In genomic region chr16:1771864-1772361, GRCh38 we compare ENCODE assay signal across 1 cellular context.
A peak's percentile ranks its signal among the peaks of the same experiment; 100 is the strongest.
TF ChIP-seq lines count a peak whose summit lies in the region.

No MANE protein-coding gene starts in this region.

TF ChIP-seq in HEK293, 187 proteins besides CTCF, POLR2A, EP300 and RAD21 (continued from another document and continues in another):
- TF ChIP-seq, protein P1, sequence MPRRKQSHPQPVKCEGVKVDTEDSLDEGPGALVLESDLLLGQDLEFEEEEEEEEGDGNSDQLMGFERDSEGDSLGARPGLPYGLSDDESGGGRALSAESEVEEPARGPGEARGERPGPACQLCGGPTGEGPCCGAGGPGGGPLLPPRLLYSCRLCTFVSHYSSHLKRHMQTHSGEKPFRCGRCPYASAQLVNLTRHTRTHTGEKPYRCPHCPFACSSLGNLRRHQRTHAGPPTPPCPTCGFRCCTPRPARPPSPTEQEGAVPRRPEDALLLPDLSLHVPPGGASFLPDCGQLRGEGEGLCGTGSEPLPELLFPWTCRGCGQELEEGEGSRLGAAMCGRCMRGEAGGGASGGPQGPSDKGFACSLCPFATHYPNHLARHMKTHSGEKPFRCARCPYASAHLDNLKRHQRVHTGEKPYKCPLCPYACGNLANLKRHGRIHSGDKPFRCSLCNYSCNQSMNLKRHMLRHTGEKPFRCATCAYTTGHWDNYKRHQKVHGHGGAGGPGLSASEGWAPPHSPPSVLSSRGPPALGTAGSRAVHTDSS (tag by site-specific recombination; IDR thresholded peaks at IDR 0.05), result no peak
- TF ChIP-seq, protein P2, sequence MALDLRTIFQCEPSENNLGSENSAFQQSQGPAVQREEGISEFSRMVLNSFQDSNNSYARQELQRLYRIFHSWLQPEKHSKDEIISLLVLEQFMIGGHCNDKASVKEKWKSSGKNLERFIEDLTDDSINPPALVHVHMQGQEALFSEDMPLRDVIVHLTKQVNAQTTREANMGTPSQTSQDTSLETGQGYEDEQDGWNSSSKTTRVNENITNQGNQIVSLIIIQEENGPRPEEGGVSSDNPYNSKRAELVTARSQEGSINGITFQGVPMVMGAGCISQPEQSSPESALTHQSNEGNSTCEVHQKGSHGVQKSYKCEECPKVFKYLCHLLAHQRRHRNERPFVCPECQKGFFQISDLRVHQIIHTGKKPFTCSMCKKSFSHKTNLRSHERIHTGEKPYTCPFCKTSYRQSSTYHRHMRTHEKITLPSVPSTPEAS (tag by site-specific recombination; IDR thresholded peaks at IDR 0.05), result no peak
- TF ChIP-seq, protein P3, sequence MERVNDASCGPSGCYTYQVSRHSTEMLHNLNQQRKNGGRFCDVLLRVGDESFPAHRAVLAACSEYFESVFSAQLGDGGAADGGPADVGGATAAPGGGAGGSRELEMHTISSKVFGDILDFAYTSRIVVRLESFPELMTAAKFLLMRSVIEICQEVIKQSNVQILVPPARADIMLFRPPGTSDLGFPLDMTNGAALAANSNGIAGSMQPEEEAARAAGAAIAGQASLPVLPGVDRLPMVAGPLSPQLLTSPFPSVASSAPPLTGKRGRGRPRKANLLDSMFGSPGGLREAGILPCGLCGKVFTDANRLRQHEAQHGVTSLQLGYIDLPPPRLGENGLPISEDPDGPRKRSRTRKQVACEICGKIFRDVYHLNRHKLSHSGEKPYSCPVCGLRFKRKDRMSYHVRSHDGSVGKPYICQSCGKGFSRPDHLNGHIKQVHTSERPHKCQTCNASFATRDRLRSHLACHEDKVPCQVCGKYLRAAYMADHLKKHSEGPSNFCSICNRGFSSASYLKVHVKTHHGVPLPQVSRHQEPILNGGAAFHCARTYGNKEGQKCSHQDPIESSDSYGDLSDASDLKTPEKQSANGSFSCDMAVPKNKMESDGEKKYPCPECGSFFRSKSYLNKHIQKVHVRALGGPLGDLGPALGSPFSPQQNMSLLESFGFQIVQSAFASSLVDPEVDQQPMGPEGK (tag by site-specific recombination; IDR thresholded peaks at IDR 0.05), result peak; percentile 82
- 0 out of 2 replicates have a peak, but pooled peaks have one; percentile 13 for TF ChIP-seq ZNF629 (tag by site-specific recombination; IDR thresholded peaks at IDR 0.05)
- no peak for TF ChIP-seq ZNF138 (tag by site-specific recombination; IDR thresholded peaks at IDR 0.05; ENCODE audit: borderline replicate concordance)
- TF ChIP-seq PRDM10 (tag by site-specific recombination; IDR thresholded peaks at IDR 0.05), result 0 out of 2 replicates have a peak, but pooled peaks have one; percentile 3
- no peak for TF ChIP-seq ZNF521 (tag by site-specific recombination; IDR thresholded peaks at IDR 0.05)
- TF ChIP-seq ZNF571 (tag by site-specific recombination; IDR thresholded peaks at IDR 0.05), result no peak
- TF ChIP-seq ZNF548 (tag by site-specific recombination; IDR thresholded peaks at IDR 0.05), result no peak
- no peak for TF ChIP-seq HOXC10 (CRISPR knock-in tag; IDR thresholded peaks at IDR 0.05)
- no peak for TF ChIP-seq ZNF132 (tag by site-specific recombination; IDR thresholded peaks at IDR 0.05; ENCODE audit: borderline replicate concordance)
- 0 out of 2 replicates have a peak, but pooled peaks have one; percentile 13 for TF ChIP-seq ZBTB20 (tag by site-specific recombination; IDR thresholded peaks at IDR 0.05)
- no peak for TF ChIP-seq ZNF274 (IDR thresholded peaks at IDR 0.05; ENCODE audit: low read length)
- TF ChIP-seq ZNF274 (tag by site-specific recombination; IDR thresholded peaks at IDR 0.05; ENCODE audit: borderline replicate concordance), result no peak
- no peak for TF ChIP-seq KLF9 (tag by site-specific recombination; IDR thresholded peaks at IDR 0.05; ENCODE audit: low read depth)
- TF ChIP-seq ZNF830 (tag by site-specific recombination; IDR thresholded peaks at IDR 0.05; ENCODE audit: low read depth), result no peak
- TF ChIP-seq ZNF792 (tag by site-specific recombination; IDR thresholded peaks at IDR 0.05), result no peak
- no peak for TF ChIP-seq ZNF133 (tag by site-specific recombination; IDR thresholded peaks at IDR 0.05)
- TF ChIP-seq, protein P4, sequence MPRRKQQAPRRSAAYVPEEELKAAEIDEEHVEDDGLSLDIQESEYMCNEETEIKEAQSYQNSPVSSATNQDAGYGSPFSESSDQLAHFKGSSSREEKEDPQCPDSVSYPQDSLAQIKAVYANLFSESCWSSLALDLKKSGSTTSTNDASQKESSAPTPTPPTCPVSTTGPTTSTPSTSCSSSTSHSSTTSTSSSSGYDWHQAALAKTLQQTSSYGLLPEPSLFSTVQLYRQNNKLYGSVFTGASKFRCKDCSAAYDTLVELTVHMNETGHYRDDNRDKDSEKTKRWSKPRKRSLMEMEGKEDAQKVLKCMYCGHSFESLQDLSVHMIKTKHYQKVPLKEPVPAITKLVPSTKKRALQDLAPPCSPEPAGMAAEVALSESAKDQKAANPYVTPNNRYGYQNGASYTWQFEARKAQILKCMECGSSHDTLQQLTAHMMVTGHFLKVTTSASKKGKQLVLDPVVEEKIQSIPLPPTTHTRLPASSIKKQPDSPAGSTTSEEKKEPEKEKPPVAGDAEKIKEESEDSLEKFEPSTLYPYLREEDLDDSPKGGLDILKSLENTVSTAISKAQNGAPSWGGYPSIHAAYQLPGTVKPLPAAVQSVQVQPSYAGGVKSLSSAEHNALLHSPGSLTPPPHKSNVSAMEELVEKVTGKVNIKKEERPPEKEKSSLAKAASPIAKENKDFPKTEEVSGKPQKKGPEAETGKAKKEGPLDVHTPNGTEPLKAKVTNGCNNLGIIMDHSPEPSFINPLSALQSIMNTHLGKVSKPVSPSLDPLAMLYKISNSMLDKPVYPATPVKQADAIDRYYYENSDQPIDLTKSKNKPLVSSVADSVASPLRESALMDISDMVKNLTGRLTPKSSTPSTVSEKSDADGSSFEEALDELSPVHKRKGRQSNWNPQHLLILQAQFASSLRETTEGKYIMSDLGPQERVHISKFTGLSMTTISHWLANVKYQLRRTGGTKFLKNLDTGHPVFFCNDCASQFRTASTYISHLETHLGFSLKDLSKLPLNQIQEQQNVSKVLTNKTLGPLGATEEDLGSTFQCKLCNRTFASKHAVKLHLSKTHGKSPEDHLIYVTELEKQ (tag by site-specific recombination; IDR thresholded peaks at IDR 0.05; ENCODE audit: borderline replicate concordance), result no peak
- TF ChIP-seq GLIS2 (tag by site-specific recombination; IDR thresholded peaks at IDR 0.05), result 0 out of 2 replicates have a peak, but pooled peaks have one; percentile 7
- TF ChIP-seq ZNF449 (tag by site-specific recombination; IDR thresholded peaks at IDR 0.05), result no peak
- no peak for TF ChIP-seq ZNF140 (tag by site-specific recombination; IDR thresholded peaks at IDR 0.05)
- TF ChIP-seq BCL11A (tag by site-specific recombination; IDR thresholded peaks at IDR 0.05; ENCODE audit: low read depth), result no peak
- TF ChIP-seq MYNN (tag by site-specific recombination; IDR thresholded peaks at IDR 0.05; ENCODE audit: borderline replicate concordance), result no peak
- TF ChIP-seq ZNF416 (tag by site-specific recombination; IDR thresholded peaks at IDR 0.05), result no peak
- no peak for TF ChIP-seq ZBTB1 (tag by site-specific recombination; IDR thresholded peaks at IDR 0.05)
- TF ChIP-seq ZNF214 (tag by site-specific recombination; IDR thresholded peaks at IDR 0.05; ENCODE audit: borderline replicate concordance), result no peak
- no peak for TF ChIP-seq KLF1 (tag by site-specific recombination; IDR thresholded peaks at IDR 0.05)
- no peak for TF ChIP-seq ZNF221 (tag by site-specific recombination; IDR thresholded peaks at IDR 0.05; ENCODE audit: borderline replicate concordance)
- TF ChIP-seq PRDM2 (tag by site-specific recombination; IDR thresholded peaks at IDR 0.05; ENCODE audit: borderline replicate concordance), result no peak
- TF ChIP-seq ZFP3 (tag by site-specific recombination; IDR thresholded peaks at IDR 0.05; ENCODE audit: low read depth), result no peak
- no peak for TF ChIP-seq ZNF596 (tag by site-specific recombination; IDR thresholded peaks at IDR 0.05)
- TF ChIP-seq SCRT1 (tag by site-specific recombination; IDR thresholded peaks at IDR 0.05; ENCODE audit: borderline replicate concordance), result 0 out of 2 replicates have a peak, but pooled peaks have one; percentile 13
- no peak for TF ChIP-seq OSR2 (tag by site-specific recombination; IDR thresholded peaks at IDR 0.05)
- TF ChIP-seq, protein P5, sequence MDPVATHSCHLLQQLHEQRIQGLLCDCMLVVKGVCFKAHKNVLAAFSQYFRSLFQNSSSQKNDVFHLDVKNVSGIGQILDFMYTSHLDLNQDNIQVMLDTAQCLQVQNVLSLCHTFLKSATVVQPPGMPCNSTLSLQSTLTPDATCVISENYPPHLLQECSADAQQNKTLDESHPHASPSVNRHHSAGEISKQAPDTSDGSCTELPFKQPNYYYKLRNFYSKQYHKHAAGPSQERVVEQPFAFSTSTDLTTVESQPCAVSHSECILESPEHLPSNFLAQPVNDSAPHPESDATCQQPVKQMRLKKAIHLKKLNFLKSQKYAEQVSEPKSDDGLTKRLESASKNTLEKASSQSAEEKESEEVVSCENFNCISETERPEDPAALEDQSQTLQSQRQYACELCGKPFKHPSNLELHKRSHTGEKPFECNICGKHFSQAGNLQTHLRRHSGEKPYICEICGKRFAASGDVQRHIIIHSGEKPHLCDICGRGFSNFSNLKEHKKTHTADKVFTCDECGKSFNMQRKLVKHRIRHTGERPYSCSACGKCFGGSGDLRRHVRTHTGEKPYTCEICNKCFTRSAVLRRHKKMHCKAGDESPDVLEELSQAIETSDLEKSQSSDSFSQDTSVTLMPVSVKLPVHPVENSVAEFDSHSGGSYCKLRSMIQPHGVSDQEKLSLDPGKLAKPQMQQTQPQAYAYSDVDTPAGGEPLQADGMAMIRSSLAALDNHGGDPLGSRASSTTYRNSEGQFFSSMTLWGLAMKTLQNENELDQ (tag by site-specific recombination; IDR thresholded peaks at IDR 0.05; ENCODE audit: low read depth), result no peak
- TF ChIP-seq ZBTB21 (tag by site-specific recombination; IDR thresholded peaks at IDR 0.05), result no peak
- no peak for TF ChIP-seq ZNF121 (tag by site-specific recombination; IDR thresholded peaks at IDR 0.05)
- no peak for TF ChIP-seq ZNF670 (tag by site-specific recombination; IDR thresholded peaks at IDR 0.05; ENCODE audit: low read depth)
